In the genomic region with DNA sequence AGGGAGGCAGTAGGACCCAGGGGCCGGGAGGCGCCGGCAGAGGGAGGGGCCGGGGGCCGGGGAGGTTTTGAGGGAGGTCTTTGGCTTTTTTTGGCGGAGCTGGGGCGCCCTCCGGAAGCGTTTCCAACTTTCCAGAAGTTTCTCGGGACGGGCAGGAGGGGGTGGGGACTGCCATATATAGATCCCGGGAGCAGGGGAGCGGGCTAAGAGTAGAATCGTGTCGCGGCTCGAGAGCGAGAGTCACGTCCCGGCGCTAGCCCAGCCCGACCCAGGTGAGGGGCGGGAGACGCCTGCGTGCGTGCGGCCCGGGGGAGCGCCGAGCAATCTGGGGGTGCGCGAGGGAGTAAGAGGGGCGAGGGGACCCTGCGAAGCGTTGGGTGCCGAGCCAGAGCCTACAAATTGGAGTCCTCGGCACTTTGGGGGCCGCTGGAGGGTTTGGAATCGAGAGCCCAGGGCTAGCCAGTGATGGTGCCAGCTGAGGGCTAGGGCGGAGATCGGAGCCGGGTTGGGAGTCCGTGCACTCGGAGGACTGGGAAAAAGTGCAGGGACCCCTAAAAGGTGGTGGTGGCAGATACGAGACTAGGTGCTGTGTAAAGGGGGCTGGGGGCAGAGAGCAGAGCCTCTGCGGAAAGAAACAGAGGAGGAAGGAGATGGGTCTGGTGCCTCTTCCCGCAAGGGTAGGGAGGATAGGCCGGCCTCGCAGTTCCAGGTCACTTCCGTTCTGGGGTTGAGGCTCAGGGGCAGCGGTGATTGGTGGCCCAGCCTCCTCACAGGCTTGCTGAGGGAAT, we compare ENCODE assay signal across 8 cellular contexts. TPM values are rescaled to one million over a fixed set of nuclear protein-coding genes. Genes with fewer than 3 reads are reported as not detected.
DNase-seq lines count a peak whose midpoint lies in the region; ATAC-seq, FAIRE-seq and TF ChIP-seq lines count a peak whose summit lies in the region.

Gene SERPINH1, plus strand, starts transcription at position 206 of the 788 bp plus-strand sequence. CDS start 4,097 bp downstream, outside the sequence.

- peak within 1 kb of the TSS; percentile 19; the same call in 1 of the 2 replicates for H3K9ac ChIP-seq in MM.1S (ENCODE audit: low read length)
- H3K9ac ChIP-seq in adipocyte (ENCODE audit: low read length), result peak within 1 kb of the TSS; percentile 99

- H3K9me2 ChIP-seq in MM.1S (replicated peaks; ENCODE audit: insufficient read depth, low read length), result no peaks in the 10 kb centered on the region

- H3K4me3 ChIP-seq in H7 (ENCODE audit: insufficient read depth, low read depth, low read length), result peak within 1 kb of the TSS; percentile 93
- peak within 1 kb of the TSS; percentile 58 for H3K4me3 ChIP-seq in MM.1S (ENCODE audit: low read length)
- peak within 1 kb of the TSS; percentile 93 for H3K4me3 ChIP-seq in adipocyte (ENCODE audit: low read length)
- peak within 1 kb of the TSS; percentile 55 to 94 (median 90) for H3K4me3 ChIP-seq in pancreas
- H3K4me3 ChIP-seq in upper lobe of left lung, result peak within 1 kb of the TSS; percentile 73 to 93 (median 82)

- no peak for FAIRE-seq in pancreas (lab: Jason Lieb, UNC)

- WGBS in pancreas, 2 donors, result 0 to 1% methylated on average over 50 to 51 of the region's 51 CpGs
- 0 to 2% methylated on average over 28 to 50 of the region's 51 CpGs for WGBS in upper lobe of left lung, 2 donors

- no peaks in the 10 kb centered on the region for H3K9me3 ChIP-seq in MM.1S (replicated peaks; ENCODE audit: insufficient read depth, low read length)
- H3K9me3 ChIP-seq in adipocyte (ENCODE audit: control insufficient read depth, low read length), result no peaks in the 10 kb centered on the region
- H3K9me3 ChIP-seq in pancreas, result no peaks in the 10 kb centered on the region
- H3K9me3 ChIP-seq in upper lobe of left lung, result no peaks in the 10 kb centered on the region

- H3K36me3 ChIP-seq in H7 (replicated peaks; ENCODE audit: control insufficient read depth, insufficient read depth, low read length) (peaks cover 14% of the 10 kb centered on the region), MM.1S (replicated peaks; ENCODE audit: insufficient read depth, low read length) (no peaks in the 10 kb centered on the region), adipocyte (ENCODE audit: control insufficient read depth, insufficient read depth, low read length, severe bottlenecking) (peaks cover 22% of the 10 kb centered on the region), pancreas (peaks cover 0 to 7% (median 2%) of the 10 kb centered on the region in 3 donors), upper lobe of left lung (peaks cover 3 to 21% (median 14%) of the 10 kb centered on the region in 4 donors)

- no peaks in the 10 kb centered on the region for H3K79me2 ChIP-seq in MM.1S (ENCODE audit: low read length)

- DNase-seq in Daoy (ENCODE audit: low read depth) (peak; percentile 93), H7 (peak; percentile 90), MM.1S (no peak), SW480 (ENCODE audit: low spot score) (peak; percentile 85), adipocyte (ENCODE audit: low read depth) (peak; percentile 93), Right ventricle myocardium superior (peak; percentile 90), pancreas (peak; percentile 83 to 94 (median 83)), upper lobe of left lung (peak; percentile 91 to 93)

- TF ChIP-seq EP300 in upper lobe of left lung (IDR thresholded peaks at IDR 0.05), result peak in 1 of 4 donors; percentile 15

- H3F3A ChIP-seq in MM.1S (ENCODE audit: insufficient read depth, low read length), result no peaks in the 10 kb centered on the region

- peak; percentile 11 to 84 (median 58) for TF ChIP-seq POLR2A in upper lobe of left lung (IDR thresholded peaks at IDR 0.05)

- H3K27me3 ChIP-seq in H7 (ENCODE audit: control insufficient read depth, insufficient read depth, low read length) (no peaks in the 10 kb centered on the region), MM.1S (replicated peaks; ENCODE audit: insufficient read depth, low read length) (peaks cover 30% of the 10 kb centered on the region), adipocyte (replicated peaks; ENCODE audit: control insufficient read depth, insufficient read depth, low read length) (no peaks in the 10 kb centered on the region), pancreas (no peaks in the 10 kb centered on the region), upper lobe of left lung (no peaks in the 10 kb centered on the region)

- no peak for TF ChIP-seq CTCF in MM.1S (IDR thresholded peaks at IDR 0.05; ENCODE audit: low read length)
- TF ChIP-seq CTCF in pancreas (IDR thresholded peaks at IDR 0.05), result no peak
- peak in 2 of 6 experiments; percentile 9 to 13 for TF ChIP-seq CTCF in upper lobe of left lung (IDR thresholded peaks at IDR 0.05)

- intact Hi-C loops in Right ventricle myocardium superior (cut with DNase I), result no loop called here
- intact Hi-C loops in pancreas (cut with DNase I), result no loop called here

- peak within 1 kb of the TSS; percentile 74 for H2AFZ ChIP-seq in MM.1S (ENCODE audit: low read length)

- H3K4me1 ChIP-seq in MM.1S (ENCODE audit: low read length) (no peaks in the 10 kb centered on the region), adipocyte (ENCODE audit: control insufficient read depth, insufficient read depth, low read length) (peaks cover 70% of the 10 kb centered on the region), pancreas (peaks cover 5 to 9% (median 6%) of the 10 kb centered on the region in 3 donors), upper lobe of left lung (peaks cover 68 to 90% (median 84%) of the 10 kb centered on the region in 4 donors)

- H4K20me1 ChIP-seq in MM.1S (ENCODE audit: insufficient read depth, low read length), result no peaks in the 10 kb centered on the region

- peak; percentile 88 for ATAC-seq in Right ventricle myocardium superior (ENCODE audit: poor library complexity)
- ATAC-seq in pancreas, result peak; percentile 88 to 94 (median 93)
- ATAC-seq in upper lobe of left lung (ENCODE audit: low FRiP score in 2 of 2), result peak; percentile 89

- peak within 1 kb of the TSS; percentile 78 for H3K4me2 ChIP-seq in MM.1S (ENCODE audit: low read depth, low read length)

- no peak within 1 kb of the TSS for H3K27ac ChIP-seq in MM.1S (ENCODE audit: low read length)
- H3K27ac ChIP-seq in pancreas, result peak within 1 kb of the TSS; percentile 95 to 98 (median 97)
- H3K27ac ChIP-seq in upper lobe of left lung, result peak within 1 kb of the TSS; percentile 98 to 100 (median 98)

RNA-seq across cellular contexts. Expression of gene SERPINH1, which starts in this region (rescaled TPM):
- total RNA-seq in Daoy (2014; rRNA removed; shearing (Covaris generic)), result 300 and 415 TPM in 2 replicates
- total RNA-seq in H7 (2014; rRNA removed; shearing (Covaris generic)), result 540 and 638 TPM in 2 replicates
- total RNA-seq in Right ventricle myocardium superior, result 54.0 TPM
- total RNA-seq in pancreas, result 10 to 100 TPM in 5 of 6 donors, 1 to 10 TPM in 1; 9.3 to 87.7 (median 18.2) TPM
- polyA plus RNA-seq in pancreas, result 10 to 100 TPM; 22.7 to 25.9 TPM
- total RNA-seq in upper lobe of left lung, result 100 to 1,000 TPM in 5 of 6 donors, 10 to 100 TPM in 1; 95.9 to 266 (median 145) TPM
